ENCODE assay signal across 1 cellular context in genomic region chr12:7108042-7108927, GRCh38.
TF ChIP-seq lines count a peak whose summit lies in the region.

No MANE protein-coding gene starts in this region.

TF ChIP-seq in H1, 55 proteins besides CTCF, POLR2A, EP300 and RAD21:
- TF ChIP-seq NANOG (IDR thresholded peaks at IDR 0.05; ENCODE audit: insufficient read depth, low read depth, low read length, poor library complexity, severe bottlenecking) (no peak), RFX5 (IDR thresholded peaks at IDR 0.05; ENCODE audit: borderline replicate concordance, low read depth, low read length) (no peak), ATF2 (IDR thresholded peaks at IDR 0.05; ENCODE audit: low read length) (no peak), GTF2F1 (IDR thresholded peaks at IDR 0.05; ENCODE audit: borderline replicate concordance, low read depth, low read length) (0 out of 2 replicates have a peak, but pooled peaks have one; percentile 49), PHF8 (conservative IDR thresholded peaks at IDR 0.05; ENCODE audit: low read depth, low read length) (peak; percentile 38; the same call in 1 of the 2 replicates), KDM1A (IDR thresholded peaks at IDR 0.05; ENCODE audit: borderline replicate concordance, low read length) (peak; percentile 85; the same call in 1 of the 2 replicates), BACH1 (IDR thresholded peaks at IDR 0.05; ENCODE audit: low read length) (0 out of 2 replicates have a peak, but pooled peaks have one; percentile 31), RBBP5 (IDR thresholded peaks at IDR 0.05; ENCODE audit: borderline replicate concordance, low read depth, low read length) (peak; percentile 89), MAX (IDR thresholded peaks at IDR 0.05) (peak; percentile 19; the same call in 1 of the 2 replicates), SIRT6 (IDR thresholded peaks at IDR 0.05; ENCODE audit: low read length) (no peak), SIX5 (IDR thresholded peaks at IDR 0.05; ENCODE audit: low read depth, low read length) (no peak), KDM4A (IDR thresholded peaks at IDR 0.05; ENCODE audit: low read depth, low read length, severe bottlenecking) (peak; percentile 54), TEAD4 (IDR thresholded peaks at IDR 0.05; ENCODE audit: low read depth, low read length) (no peak), CHD2 (IDR thresholded peaks at IDR 0.05; ENCODE audit: low read length) (peak; percentile 80), SIN3A (conservative IDR thresholded peaks at IDR 0.05 in 1 of 2, IDR thresholded peaks at IDR 0.05 in 1 of 2; ENCODE audit: low read depth in 1 of 2, low read length in 2 of 2) (peak; percentile 29 to 42; a peak in 1 of 4 replicates), BRCA1 (IDR thresholded peaks at IDR 0.05; ENCODE audit: low read depth, low read length) (no peak), CTBP2 (IDR thresholded peaks at IDR 0.05; ENCODE audit: borderline replicate concordance, insufficient read depth, insufficient read length, low read length) (peak; percentile 76), TAF1 (IDR thresholded peaks at IDR 0.05; ENCODE audit: low read depth, low read length) (0 out of 2 replicates have a peak, but pooled peaks have one; percentile 32), SAP30 (IDR thresholded peaks at IDR 0.05; ENCODE audit: insufficient read depth, insufficient replicate concordance, low read length) (no peak), POLR2AphosphoS5 (IDR thresholded peaks at IDR 0.05; ENCODE audit: low read depth, low read length) (0 out of 2 replicates have a peak, but pooled peaks have one; percentile 55), TBP (IDR thresholded peaks at IDR 0.05; ENCODE audit: low read depth, low read length) (0 out of 2 replicates have a peak, but pooled peaks have one; percentile 34), NRF1 (IDR thresholded peaks at IDR 0.05; ENCODE audit: low read depth, low read length) (no peak), ASH2L (IDR thresholded peaks at IDR 0.05; ENCODE audit: low read length) (peak; percentile 57), CREB1 (IDR thresholded peaks at IDR 0.05) (no peak), CBX5 (IDR thresholded peaks at IDR 0.05; ENCODE audit: low read depth, low read length) (no peak), HDAC2 (IDR thresholded peaks at IDR 0.05; ENCODE audit: borderline replicate concordance in 1 of 2, low read depth in 2 of 2, low read length in 2 of 2) (peak in 1 of 2 experiments; percentile 71; a peak in 1 of 4 replicates), EGR1 (IDR thresholded peaks at IDR 0.05; ENCODE audit: borderline replicate concordance, low read depth, low read length) (0 out of 2 replicates have a peak, but pooled peaks have one; percentile 39), HDAC6 (IDR thresholded peaks at IDR 0.05; ENCODE audit: low read depth, low read length) (no peak), POU5F1 (IDR thresholded peaks at IDR 0.05; ENCODE audit: low read depth, low read length) (no peak)
